ENCODE assay signal across 8 cellular contexts in the genomic region with DNA sequence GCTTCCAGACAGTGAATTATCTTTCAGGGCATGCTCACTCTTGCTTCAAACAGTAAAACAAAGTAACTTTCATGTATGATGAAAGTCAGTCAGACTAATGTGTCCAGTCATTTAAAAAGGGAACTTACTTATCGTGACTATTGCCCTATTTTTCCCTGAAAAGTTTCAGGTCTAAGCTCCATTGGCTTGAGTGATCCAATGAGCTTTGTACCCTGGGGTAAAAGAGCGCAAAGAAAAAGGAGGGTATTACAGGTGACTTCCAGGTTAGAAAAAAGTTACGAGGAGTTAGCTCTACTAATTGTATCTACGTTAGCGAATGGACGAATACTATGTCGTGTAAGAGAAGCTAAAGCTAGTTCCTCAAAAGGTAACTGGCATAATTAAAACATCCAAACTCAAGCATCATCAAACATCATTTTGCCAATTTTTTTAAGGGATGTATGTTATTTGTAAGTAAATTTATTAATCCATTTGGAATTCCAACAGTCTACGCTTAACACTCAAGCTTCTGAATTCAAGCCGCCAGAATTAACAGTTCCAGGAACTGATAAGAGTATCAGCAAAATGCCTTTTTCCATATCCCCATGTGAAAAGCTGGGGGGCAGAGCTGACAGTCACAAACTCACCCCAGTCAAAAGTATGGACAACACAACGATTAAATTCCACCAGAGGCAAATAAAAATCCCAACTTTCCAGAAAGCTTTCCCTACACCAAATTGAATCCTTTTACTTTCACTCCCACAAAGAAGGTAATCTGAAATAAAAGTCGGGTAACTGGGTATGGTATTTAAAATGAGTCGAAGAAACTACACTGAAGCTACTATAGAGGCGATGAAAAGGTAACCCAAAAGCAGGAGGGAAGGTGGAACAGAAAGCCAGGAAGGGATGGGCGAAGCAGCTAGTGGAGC. TPM values are rescaled to one million over a fixed set of nuclear protein-coding genes. Genes with fewer than 3 reads are reported as not detected.
A peak's percentile ranks its signal among the peaks of the same experiment; 100 is the strongest.
DNase-seq lines count a peak whose midpoint lies in the region; ATAC-seq and TF ChIP-seq lines count a peak whose summit lies in the region.

No MANE protein-coding gene starts in this region.

- H3K4me3 ChIP-seq in heart left ventricle (peak overlapping the region; percentile 72 to 99 (median 91)), ectodermal cell (ENCODE audit: insufficient read depth, low read depth, low read length) (peak overlapping the region; percentile 81)

- TF ChIP-seq CTCF in heart left ventricle (IDR thresholded peaks at IDR 0.05) = peak in 1 of 12 donors; percentile 10

- peak overlapping the region; percentile 96 to 99 (median 98) for H3K27ac ChIP-seq in heart left ventricle
- peak overlapping the region; percentile 85 for H3K27ac ChIP-seq in ectodermal cell (ENCODE audit: insufficient read depth, low read depth, low read length, poor library complexity, severe bottlenecking)

- H3K36me3 ChIP-seq in heart left ventricle (no peaks in the 10 kb centered on the region), ectodermal cell (ENCODE audit: control insufficient read depth, insufficient read depth, low read length) (no peaks in the 10 kb centered on the region)

- H3K27ac Mint-ChIP-seq in naive B cell = peak overlapping the region; percentile 95 to 99 (median 98)

- H3K4me1 ChIP-seq in heart left ventricle (peaks cover 6 to 54% (median 45%) of the 10 kb centered on the region in 12 donors), ectodermal cell (ENCODE audit: control insufficient read depth, insufficient read depth, low read length) (peaks cover 5% of the 10 kb centered on the region)

- H3K4me1 Mint-ChIP-seq in naive B cell = peaks cover 42 to 65% (median 58%) of the 10 kb centered on the region in 3 donors

- no peaks in the 10 kb centered on the region for H3K27me3 ChIP-seq in heart left ventricle
- H3K27me3 ChIP-seq in ectodermal cell (ENCODE audit: control insufficient read depth, insufficient read depth, low read length, poor library complexity, severe bottlenecking) = no peaks in the 10 kb centered on the region

- no peaks in the 10 kb centered on the region for H3K27me3 Mint-ChIP-seq in naive B cell

- intact Hi-C loops in heart left ventricle (cut with DNase I) (loop anchor here in 7 of 10 donors (1.0 to 5.0 kb wide), 6 partner anchors 25 to 126 kb away; no protein-coding TSS in a partner anchor), left ventricle myocardium superior (cut with micrococcal nuclease) (loop anchor here (2.0 kb wide), 1 partner anchor 127 kb away; no protein-coding TSS in a partner anchor)

- peaks cover 0 to 11% of the 10 kb centered on the region in 2 donors for H3K36me3 Mint-ChIP-seq in naive B cell

- no peak for TF ChIP-seq POLR2A in heart left ventricle (IDR thresholded peaks at IDR 0.05)

- peak overlapping the region; percentile 97 to 100 (median 98) for H3K4me3 Mint-ChIP-seq in naive B cell

- H3K9me3 ChIP-seq in heart left ventricle (no peaks in the 10 kb centered on the region), ectodermal cell (ENCODE audit: control insufficient read depth, low read length) (no peaks in the 10 kb centered on the region)

- no peak for ATAC-seq in heart left ventricle
- ATAC-seq in left ventricle myocardium superior = no peak
- no peak for ATAC-seq in naive B cell (ENCODE audit: low read depth in 2 of 2)
- ATAC-seq in HG03521 (IDR thresholded peaks at IDR 0.05; ENCODE audit: unreplicated experiment) = no peak
- no peak for ATAC-seq in GM21447 (IDR thresholded peaks at IDR 0.05; ENCODE audit: unreplicated experiment)

- 0 to 1% (median 0%) methylated on average over 13 to 14 of the region's 14 CpGs for WGBS in heart left ventricle, 4 donors
- WGBS in ectodermal cell, 2 experiments = 1 to 4% methylated on average over 12 to 13 of the region's 14 CpGs

- no peaks in the 10 kb centered on the region for H3K9me3 Mint-ChIP-seq in naive B cell

- DNase-seq in heart left ventricle (no peak), left ventricle myocardium superior (no peak), RKO (ENCODE audit: low spot score) (peak; percentile 54), naive B cell (peak; percentile 29), NCI-H187 treated with DMSO at 0.1 percent for 48 hours (lab: John Stamatoyannopoulos, UW) (no peak)

RNA-seq across cellular contexts. Expression of a gene that starts 1.4 kb away (rescaled TPM):
- total RNA-seq in heart left ventricle (100 to 1,000 TPM; 139 to 207 (median 183) TPM), left ventricle myocardium superior (122 TPM)
- polyA plus RNA-seq in heart left ventricle (100 to 1,000 TPM in 1 of 2 donors, 10 to 100 TPM in 1; 36.1 to 117 TPM), naive B cell (ENCODE audit: low read depth in 6 of 6) (10 to 100 TPM; 13.3 to 20.2 (median 16.9) TPM)
- polyA plus RNA-seq in ectodermal cell (2013, experiment 1 of 4) = 104 TPM
- polyA plus RNA-seq in ectodermal cell (2013, experiment 2 of 4) = 99.6 TPM
- 92.6 TPM for polyA plus RNA-seq in ectodermal cell (2013, experiment 3 of 4)
- 99.0 TPM for polyA plus RNA-seq in ectodermal cell (2013, experiment 4 of 4)

Comparison
In these comparisons a context has a peak if more than half of its experiments do, and no peak if none do; other contexts are left out.
1. DNase-seq: peak in RKO (single experiment) and naive B cell (single experiment); none in heart left ventricle (0 of 5), left ventricle myocardium superior (single experiment) and NCI-H187 treated with DMSO at 0.1 percent for 48 hours (single experiment).